Comparison of ENCODE assay signal across 15 cellular contexts in genomic region chr22:17998913-17999312, GRCh38. TPM values are rescaled to one million over a fixed set of nuclear protein-coding genes. Genes with fewer than 3 reads are reported as not detected.
A peak's percentile ranks its signal among the peaks of the same experiment; 100 is the strongest.
DNase-seq lines count a peak whose midpoint lies in the region; ATAC-seq and TF ChIP-seq lines count a peak whose summit lies in the region.
"Had no signal": no experiment of that assay in that cellular context is flagged by ENCODE, and none has a peak within 500 bp of the region (broad histone marks: within the 10 kb centered on the region; RNA-seq: fewer than 3 reads in every experiment).

No MANE protein-coding gene starts in this region.

- H3K27ac Mint-ChIP-seq in natural killer cell (peak overlapping the region in 1 of 2 donors; percentile 80), endothelial cell (ENCODE audit: unreplicated experiment) (no peak overlapping the region)
- H3K27ac Mint-ChIP-seq in natural killer cell treated with Interleukin-12 subunit alpha and Interleukin-12 subunit beta and Interleukin-15 and Interleukin-18, amount 100 ng/mL, for 72 hours, result peak overlapping the region in 1 of 2 donors; percentile 53
- H3K27ac Mint-ChIP-seq in stimulated activated naive B cell treated with anti-CD40 and anti-IgM and Interleukin-4, amounts not matched to agents 10 μg/mL and 1 μg/mL and 100 μg/mL, for 72 hours, result peak overlapping the region; percentile 87

- H3K4me1 ChIP-seq in PC-9 (replicated peaks; ENCODE audit: insufficient read depth), result peaks cover 16% of the 10 kb centered on the region

- H3K27me3 ChIP-seq in PC-9 (ENCODE audit: insufficient read depth, low read depth), result no peaks in the 10 kb centered on the region
- H3K27me3 ChIP-seq: foreskin keratinocyte had no signal

- H3K9me3 Mint-ChIP-seq in natural killer cell, result no peaks in the 10 kb centered on the region
- H3K9me3 Mint-ChIP-seq in natural killer cell treated with Interleukin-12 subunit alpha and Interleukin-12 subunit beta and Interleukin-15 and Interleukin-18, amount 100 ng/mL, for 72 hours, result no peaks in the 10 kb centered on the region
- no peaks in the 10 kb centered on the region for H3K9me3 Mint-ChIP-seq in endothelial cell (ENCODE audit: unreplicated experiment)
- H3K9me3 Mint-ChIP-seq in stimulated activated naive B cell treated with anti-CD40 and anti-IgM and Interleukin-4, amounts not matched to agents 10 μg/mL and 1 μg/mL and 100 μg/mL, for 72 hours, result no peaks in the 10 kb centered on the region
- H3K9me3 Mint-ChIP-seq: central memory CD8-positive, alpha-beta T cell had no signal

- peaks cover 42 to 50% of the 10 kb centered on the region in 2 donors for H3K4me1 Mint-ChIP-seq in natural killer cell
- H3K4me1 Mint-ChIP-seq in natural killer cell treated with Interleukin-12 subunit alpha and Interleukin-12 subunit beta and Interleukin-15 and Interleukin-18, amount 100 ng/mL, for 72 hours (ENCODE audit: low read depth in 2 of 2), result peaks cover 49 to 55% of the 10 kb centered on the region in 2 donors
- peaks cover 17% of the 10 kb centered on the region for H3K4me1 Mint-ChIP-seq in endothelial cell (ENCODE audit: unreplicated experiment)
- peaks cover 49 to 89% of the 10 kb centered on the region in 2 donors for H3K4me1 Mint-ChIP-seq in stimulated activated naive B cell treated with anti-CD40 and anti-IgM and Interleukin-4, amounts not matched to agents 10 μg/mL and 1 μg/mL and 100 μg/mL, for 72 hours

- intact Hi-C loops in natural killer cell (cut with micrococcal nuclease) (no loop called here), PC-9 (cut with micrococcal nuclease; ENCODE audit: unreplicated experiment) (no loop called here)

- peak overlapping the region; percentile 25 for H3K4me3 Mint-ChIP-seq in natural killer cell
- no peak overlapping the region for H3K4me3 Mint-ChIP-seq in natural killer cell treated with Interleukin-12 subunit alpha and Interleukin-12 subunit beta and Interleukin-15 and Interleukin-18, amount 100 ng/mL, for 72 hours
- peak overlapping the region; percentile 89 for H3K4me3 Mint-ChIP-seq in endothelial cell (ENCODE audit: unreplicated experiment)
- H3K4me3 Mint-ChIP-seq in stimulated activated naive B cell treated with anti-CD40 and anti-IgM and Interleukin-4, amounts not matched to agents 10 μg/mL and 1 μg/mL and 100 μg/mL, for 72 hours, result peak overlapping the region; percentile 85 to 87

- TF ChIP-seq CTCF in natural killer cell (IDR thresholded peaks at IDR 0.05), result no peak
- TF ChIP-seq CTCF in PC-9 (conservative IDR thresholded peaks at IDR 0.05), result no peak
- TF ChIP-seq CTCF in endothelial cell (IDR thresholded peaks at IDR 0.05; ENCODE audit: unreplicated experiment), result no peak

- no peak for ATAC-seq in natural killer cell
- no peak for ATAC-seq in natural killer cell treated with Interleukin-12 subunit alpha and Interleukin-12 subunit beta and Interleukin-15 and Interleukin-18, amount 100 ng/mL, for 72 hours
- ATAC-seq in stimulated activated naive B cell treated with anti-CD40 and anti-IgM and Interleukin-4, amounts not matched to agents 10 μg/mL and 1 μg/mL and 100 μg/mL, for 72 hours (replicated peaks), result no peak
- ATAC-seq in GM19463 (IDR thresholded peaks at IDR 0.05; ENCODE audit: unreplicated experiment), result no peak
- no peak for ATAC-seq in GM21737 (IDR thresholded peaks at IDR 0.05; ENCODE audit: unreplicated experiment)
- ATAC-seq: foreskin keratinocyte, left ventricle myocardium superior had no signal

- CTCF ChIA-PET in PC-9 (lab: Charles Lee), result interaction anchor here (0.5 to 1.6 kb wide), 2 partner anchors 20 to 77 kb away, joined by 3 to 4 read pairs; no protein-coding TSS in a partner anchor

- H4K20me1 ChIP-seq in PC-9 (ENCODE audit: insufficient read depth), result peaks cover 4% of the 10 kb centered on the region; the same call in 1 of the 2 replicates

- no TSS peak for BruUV-seq in PC-9 (replicated peaks; lab: Mats Ljungman, UMichigan)

- no peak overlapping the region for H3K4me3 ChIP-seq in PC-9

- H3K36me3 ChIP-seq in PC-9 (ENCODE audit: low read depth), result no peaks in the 10 kb centered on the region

- DNase-seq in natural killer cell, result no peak
- DNase-seq in natural killer cell treated with Interleukin-12 subunit alpha and Interleukin-12 subunit beta and Interleukin-15 and Interleukin-18, amount 100 ng/mL, for 72 hours (ENCODE audit: low spot score), result no peak
- DNase-seq in PC-9, result no peak
- no peak for DNase-seq in endothelial cell (ENCODE audit: low spot score)
- DNase-seq in stimulated activated naive B cell treated with anti-CD40 and anti-IgM and Interleukin-4, amounts not matched to agents 10 μg/mL and 1 μg/mL and 100 μg/mL, for 72 hours, result no peak
- no peak for DNase-seq in central memory CD4-positive, alpha-beta T cell
- DNase-seq: activated CD4-positive, CD25-positive, alpha-beta regulatory T cell; activated CD8-positive, alpha-beta memory T cell treated with anti-CD3 and anti-CD28 coated beads, Interleukin-2, amount 50 U/mL, for 4 hours; foreskin keratinocyte; left ventricle myocardium superior; NCI-H510A treated with DMSO at 0.1 percent for 48 hours; SW 1271 had no signal

- POLR2A ChIA-PET in PC-9 (lab: Charles Lee; ENCODE audit: unreplicated experiment), result no interaction called here

- no peaks in the 10 kb centered on the region for H3K9me2 ChIP-seq in PC-9 (ENCODE audit: insufficient read depth)

- H3K27ac ChIP-seq in PC-9, result no peak overlapping the region
- H3K27ac ChIP-seq: foreskin keratinocyte had no signal

- H3K36me3 Mint-ChIP-seq in natural killer cell (no peaks in the 10 kb centered on the region), endothelial cell (ENCODE audit: low read depth, unreplicated experiment) (peaks cover 6% of the 10 kb centered on the region)
- H3K36me3 Mint-ChIP-seq in natural killer cell treated with Interleukin-12 subunit alpha and Interleukin-12 subunit beta and Interleukin-15 and Interleukin-18, amount 100 ng/mL, for 72 hours, result no peaks in the 10 kb centered on the region
- H3K36me3 Mint-ChIP-seq in stimulated activated naive B cell treated with anti-CD40 and anti-IgM and Interleukin-4, amounts not matched to agents 10 μg/mL and 1 μg/mL and 100 μg/mL, for 72 hours, result peaks cover 9 to 36% of the 10 kb centered on the region in 2 donors

- H3K27me3 Mint-ChIP-seq in natural killer cell (ENCODE audit: low read depth in 2 of 2) (peaks cover 0 to 7% of the 10 kb centered on the region in 2 donors), endothelial cell (ENCODE audit: unreplicated experiment) (peaks cover 2% of the 10 kb centered on the region)
- peaks cover 0 to 6% of the 10 kb centered on the region in 2 donors for H3K27me3 Mint-ChIP-seq in natural killer cell treated with Interleukin-12 subunit alpha and Interleukin-12 subunit beta and Interleukin-15 and Interleukin-18, amount 100 ng/mL, for 72 hours
- no peaks in the 10 kb centered on the region for H3K27me3 Mint-ChIP-seq in stimulated activated naive B cell treated with anti-CD40 and anti-IgM and Interleukin-4, amounts not matched to agents 10 μg/mL and 1 μg/mL and 100 μg/mL, for 72 hours
- H3K27me3 Mint-ChIP-seq: central memory CD8-positive, alpha-beta T cell had no signal

- H3K9me3 ChIP-seq in PC-9 (ENCODE audit: insufficient read depth, low read depth), result no peaks in the 10 kb centered on the region

- H3K79me2 ChIP-seq in PC-9 (ENCODE audit: low read depth), result peaks cover 55% of the 10 kb centered on the region

- no peaks in the 10 kb centered on the region; the same call in 1 of the 2 replicates for H3F3A ChIP-seq in PC-9 (ENCODE audit: insufficient read depth, low read depth)

- 0 out of 2 replicates have a peak overlapping the region, but pooled peaks have one; percentile 81 for H3K4me2 ChIP-seq in PC-9

- H2AFZ ChIP-seq in PC-9, result no peak overlapping the region

RNA-seq across cellular contexts. Expression of gene MICAL3, which starts 25.4 kb away (rescaled TPM):
- total RNA-seq in natural killer cell, result 10 to 100 TPM; 17.1 to 36.3 (median 34.3) TPM
- 10 to 100 TPM; 52.7 to 62.1 TPM for total RNA-seq in natural killer cell treated with Interleukin-12 subunit alpha and Interleukin-12 subunit beta and Interleukin-15 and Interleukin-18, amount 100 ng/mL, for 72 hours
- 23.8 and 27.4 TPM in 2 replicates for total RNA-seq in PC-9 (2021)
- 54.3 TPM for total RNA-seq in endothelial cell (ENCODE audit: unreplicated experiment)
